In genomic region chr20:63284083-63284440, GRCh38 we compare ENCODE assay signal across 17 cellular contexts. TPM values are rescaled to one million over a fixed set of nuclear protein-coding genes. Genes with fewer than 3 reads are reported as not detected.
A peak's percentile ranks its signal among the peaks of the same experiment; 100 is the strongest.
DNase-seq lines count a peak whose midpoint lies in the region; ATAC-seq and TF ChIP-seq lines count a peak whose summit lies in the region.
"Had no signal": no experiment of that assay in that cellular context is flagged by ENCODE, and none has a peak within 500 bp of the region (broad histone marks: within the 10 kb centered on the region; RNA-seq: fewer than 3 reads in every experiment).

No MANE protein-coding gene starts in this region.

- peaks cover 29% of the 10 kb centered on the region for H4K20me1 ChIP-seq in BLaER1

- no peaks in the 10 kb centered on the region for H3K9me3 Mint-ChIP-seq in CD8-positive, alpha-beta memory T cell
- H3K9me3 Mint-ChIP-seq in activated CD4-positive, alpha-beta memory T cell treated with anti-CD3 and anti-CD28 coated beads for 36 hours: no peaks in the 10 kb centered on the region
- H3K9me3 Mint-ChIP-seq: HFFc6 had no signal

- no peaks in the 10 kb centered on the region for H3K9me3 ChIP-seq in BLaER1
- no peaks in the 10 kb centered on the region for H3K9me3 ChIP-seq in CD8-positive, alpha-beta memory T cell (ENCODE audit: low read length)
- H3K9me3 ChIP-seq in mucosa of descending colon: no peaks in the 10 kb centered on the region
- H3K9me3 ChIP-seq in gastroesophageal sphincter: no peaks in the 10 kb centered on the region
- H3K9me3 ChIP-seq: suprapubic skin had no signal

- H3K36me3 ChIP-seq in BLaER1 (peaks cover 74% of the 10 kb centered on the region), mucosa of descending colon (ENCODE audit: low read depth) (no peaks in the 10 kb centered on the region), gastroesophageal sphincter (peaks cover 0 to 100% of the 10 kb centered on the region in 2 donors)
- H3K36me3 ChIP-seq in CD8-positive, alpha-beta memory T cell (ENCODE audit: insufficient read depth, low read length): peaks cover 7% of the 10 kb centered on the region

- CTCF ChIA-PET in CD8-positive, alpha-beta memory T cell (lab: Charles Lee): no interaction called here
- CTCF ChIA-PET in activated CD4-positive, alpha-beta memory T cell treated with anti-CD3 and anti-CD28 coated beads for 36 hours (lab: Charles Lee): interaction anchor here (1.0 kb wide), 1 partner anchor 26 kb away, joined by 3 read pairs; no protein-coding TSS in a partner anchor

- peaks cover 4 to 7% (median 7%) of the 10 kb centered on the region in 3 donors for H3K4me1 Mint-ChIP-seq in CD8-positive, alpha-beta memory T cell
- H3K4me1 Mint-ChIP-seq in activated CD4-positive, alpha-beta memory T cell treated with anti-CD3 and anti-CD28 coated beads for 36 hours (ENCODE audit: low read depth): peaks cover 4% of the 10 kb centered on the region

- no peak for DNase-seq in CD8-positive, alpha-beta memory T cell
- DNase-seq in activated CD4-positive, alpha-beta memory T cell treated with anti-CD3 and anti-CD28 coated beads for 36 hours: peak; percentile 44
- DNase-seq in mucosa of descending colon (no peak), lower leg skin (ENCODE audit: low spot score in 2 of 2) (no peak), posterior vena cava (ENCODE audit: low spot score) (no peak)
- DNase-seq: activated CD4-positive, CD25-positive, alpha-beta regulatory T cell; C1 segment of cervical spinal cord; HFFc6; NCI-H1694 treated with DMSO at 0.1 percent for 48 hours; NCI-H510A treated with DMSO at 0.1 percent for 48 hours; occipital lobe had no signal

- H3K27me3 ChIP-seq in BLaER1: no peaks in the 10 kb centered on the region
- no peaks in the 10 kb centered on the region for H3K27me3 ChIP-seq in CD8-positive, alpha-beta memory T cell (ENCODE audit: insufficient read depth, low read length, poor library complexity, severe bottlenecking)
- no peaks in the 10 kb centered on the region for H3K27me3 ChIP-seq in gastroesophageal sphincter
- H3K27me3 ChIP-seq: cardiac muscle cell, suprapubic skin had no signal

- TF ChIP-seq CTCF in mucosa of descending colon (IDR thresholded peaks at IDR 0.05) (no peak), lower leg skin (IDR thresholded peaks at IDR 0.05) (no peak), gastroesophageal sphincter (IDR thresholded peaks at IDR 0.05) (no peak)

- no peaks in the 10 kb centered on the region for H3K27me3 Mint-ChIP-seq in CD8-positive, alpha-beta memory T cell
- H3K27me3 Mint-ChIP-seq in activated CD4-positive, alpha-beta memory T cell treated with anti-CD3 and anti-CD28 coated beads for 36 hours: no peaks in the 10 kb centered on the region

- intact Hi-C loops in activated CD4-positive, alpha-beta memory T cell treated with anti-CD3 and anti-CD28 coated beads for 36 hours (cut with micrococcal nuclease): no loop called here
- intact Hi-C loops in mucosa of descending colon (cut with DNase I, micrococcal nuclease): no loop called here
- intact Hi-C loops in lower leg skin (cut with DNase I; ENCODE audit: low total_unique reads): no loop called here
- intact Hi-C loops in posterior vena cava (cut with DNase I): no loop called here

- H3K27ac ChIP-seq in BLaER1: peak overlapping the region; percentile 90
- no peak overlapping the region for H3K27ac ChIP-seq in CD8-positive, alpha-beta memory T cell (ENCODE audit: low read depth, low read length)
- H3K27ac ChIP-seq in gastroesophageal sphincter: no peak overlapping the region
- H3K27ac ChIP-seq: cardiac muscle cell, suprapubic skin had no signal

- peak overlapping the region; percentile 28 to 79 (median 73) for H3K4me3 Mint-ChIP-seq in CD8-positive, alpha-beta memory T cell
- peak overlapping the region; percentile 63 for H3K4me3 Mint-ChIP-seq in activated CD4-positive, alpha-beta memory T cell treated with anti-CD3 and anti-CD28 coated beads for 36 hours
- H3K4me3 Mint-ChIP-seq: HFFc6 had no signal

- WGBS in lower leg skin, 2 donors: 81 to 83% methylated on average over 14 of the region's 14 CpGs
- 80% methylated on average over 1 of the region's 14 CpGs; no CpG with 5 or more reads in 1 of the 2 donors for WGBS in gastroesophageal sphincter (ENCODE audit: low coverage in 1 of 2), 2 donors

- H3K9ac ChIP-seq in BLaER1: peak overlapping the region; percentile 82

- H3K4me3 ChIP-seq in BLaER1: peak overlapping the region; percentile 67
- no peak overlapping the region for H3K4me3 ChIP-seq in CD8-positive, alpha-beta memory T cell (ENCODE audit: low read length)
- no peak overlapping the region for H3K4me3 ChIP-seq in mucosa of descending colon
- no peak overlapping the region for H3K4me3 ChIP-seq in lower leg skin (ENCODE audit: low read depth, poor library complexity, severe bottlenecking)
- H3K4me3 ChIP-seq in gastroesophageal sphincter: no peak overlapping the region
- H3K4me3 ChIP-seq: cardiac muscle cell, suprapubic skin had no signal

- POLR2A ChIA-PET in CD8-positive, alpha-beta memory T cell (lab: Charles Lee): interaction anchor here (1.6 kb wide), 1 partner anchor 11 kb away, joined by 3 read pairs; the partner anchor contains the start of gene ARFGAP1
- POLR2A ChIA-PET in activated CD4-positive, alpha-beta memory T cell treated with anti-CD3 and anti-CD28 coated beads for 36 hours (lab: Charles Lee): no interaction called here

- TF ChIP-seq EP300 in gastroesophageal sphincter (IDR thresholded peaks at IDR 0.05): no peak

- TF ChIP-seq POLR2A in lower leg skin (IDR thresholded peaks at IDR 0.05) (no peak), gastroesophageal sphincter (IDR thresholded peaks at IDR 0.05) (no peak)

- peak overlapping the region; percentile 93 for H3K4me2 ChIP-seq in BLaER1

- peak overlapping the region in 5 of 8 donors; percentile 7 to 84 (median 47) for H3K27ac Mint-ChIP-seq in CD8-positive, alpha-beta memory T cell
- H3K27ac Mint-ChIP-seq in activated CD4-positive, alpha-beta memory T cell treated with anti-CD3 and anti-CD28 coated beads for 36 hours: peak overlapping the region; percentile 62
- H3K27ac Mint-ChIP-seq: HFFc6 had no signal

- H3K4me1 ChIP-seq in BLaER1: peaks cover 100% of the 10 kb centered on the region
- no peaks in the 10 kb centered on the region for H3K4me1 ChIP-seq in CD8-positive, alpha-beta memory T cell (ENCODE audit: insufficient read depth, low read length)
- no peaks in the 10 kb centered on the region for H3K4me1 ChIP-seq in mucosa of descending colon (ENCODE audit: low read depth)
- no peaks in the 10 kb centered on the region for H3K4me1 ChIP-seq in gastroesophageal sphincter
- H3K4me1 ChIP-seq: suprapubic skin had no signal

- H3K36me3 Mint-ChIP-seq in CD8-positive, alpha-beta memory T cell: peaks cover 0 to 71% (median 2%) of the 10 kb centered on the region in 3 donors
- H3K36me3 Mint-ChIP-seq in activated CD4-positive, alpha-beta memory T cell treated with anti-CD3 and anti-CD28 coated beads for 36 hours: peaks cover 14% of the 10 kb centered on the region

- peak; percentile 42 for ATAC-seq in mucosa of descending colon
- ATAC-seq in gastroesophageal sphincter: no peak
- ATAC-seq: Panc1 had no signal

RNA-seq across cellular contexts. Expression of gene COL20A1, which starts 8.9 kb away (rescaled TPM):
- under 1 TPM in 1 of 2 experiments, not detected in 1; 0.04 TPM for total RNA-seq in CD8-positive, alpha-beta memory T cell
- not detected for polyA plus RNA-seq in CD8-positive, alpha-beta memory T cell
- not detected for total RNA-seq in activated CD4-positive, alpha-beta memory T cell treated with anti-CD3 and anti-CD28 coated beads for 36 hours
- total RNA-seq in mucosa of descending colon: not detected
- not detected for total RNA-seq in lower leg skin
- under 1 TPM in 1 of 2 donors, not detected in 1; 0.14 TPM for total RNA-seq in posterior vena cava
- not detected for total RNA-seq in gastroesophageal sphincter
- total RNA-seq: cardiac muscle cell, suprapubic skin had no signal

RNA-seq across cellular contexts. Expression of gene ARFGAP1, which starts 11.4 kb away (rescaled TPM):
- total RNA-seq in CD8-positive, alpha-beta memory T cell: 10 to 100 TPM; 71.0 to 77.5 TPM
- polyA plus RNA-seq in CD8-positive, alpha-beta memory T cell: 22.7 TPM
- total RNA-seq in activated CD4-positive, alpha-beta memory T cell treated with anti-CD3 and anti-CD28 coated beads for 36 hours: 10 to 100 TPM; 68.4 to 72.4 TPM
- total RNA-seq in mucosa of descending colon: 10 to 100 TPM; 76.5 to 85.8 (median 82.4) TPM
- 10 to 100 TPM; 31.0 to 55.1 (median 36.9) TPM for total RNA-seq in lower leg skin
- 10 to 100 TPM; 58.6 to 62.6 TPM for total RNA-seq in posterior vena cava
- 10 to 100 TPM; 35.0 to 50.1 (median 45.2) TPM for total RNA-seq in gastroesophageal sphincter

RNA-seq across cellular contexts. Expression of gene NKAIN4, which starts 29.8 kb away (rescaled TPM):
- not detected for total RNA-seq in CD8-positive, alpha-beta memory T cell
- polyA plus RNA-seq in CD8-positive, alpha-beta memory T cell: not detected
- not detected for total RNA-seq in activated CD4-positive, alpha-beta memory T cell treated with anti-CD3 and anti-CD28 coated beads for 36 hours
- total RNA-seq in mucosa of descending colon (1 to 10 TPM in 1 of 3 donors, not detected in 2; 1.6 TPM), lower leg skin (1 to 10 TPM in 1 of 4 donors, under 1 TPM in 1, not detected in 2; 0.23 to 1.1 TPM), posterior vena cava (not detected), gastroesophageal sphincter (1 to 10 TPM in 1 of 4 donors, not detected in 3; 2.3 TPM)
- total RNA-seq: cardiac muscle cell, HFFc6, lung microvascular endothelial cell had no signal
- polyA plus RNA-seq: cardiac muscle cell had no signal

RNA-seq across cellular contexts. Expression of gene BIRC7, which starts 48.4 kb away (rescaled TPM):
- total RNA-seq in CD8-positive, alpha-beta memory T cell: not detected
- not detected for polyA plus RNA-seq in CD8-positive, alpha-beta memory T cell
- not detected for total RNA-seq in activated CD4-positive, alpha-beta memory T cell treated with anti-CD3 and anti-CD28 coated beads for 36 hours
- under 1 TPM in 1 of 3 donors, not detected in 2; 0.22 TPM for total RNA-seq in mucosa of descending colon
- 1 to 10 TPM in 2 of 4 donors, under 1 TPM in 1, not detected in 1; 0.53 to 2.5 (median 1.4) TPM for total RNA-seq in lower leg skin
- total RNA-seq in posterior vena cava: not detected
- not detected for total RNA-seq in gastroesophageal sphincter
- total RNA-seq: HFFc6, lung microvascular endothelial cell, occipital lobe had no signal
- polyA plus RNA-seq: cardiac muscle cell had no signal
